ENCODE assay signal across 14 cellular contexts in genomic region chr17:29643817-29644160, GRCh38. TPM values are rescaled to one million over a fixed set of nuclear protein-coding genes. Genes with fewer than 3 reads are reported as not detected.
DNase-seq lines count a peak whose midpoint lies in the region; TF ChIP-seq lines count a peak whose summit lies in the region.
"Had no signal": no experiment of that assay in that cellular context is flagged by ENCODE, and none has a peak within 500 bp of the region (broad histone marks: within the 10 kb centered on the region; RNA-seq: fewer than 3 reads in every experiment).

No MANE protein-coding gene starts in this region.

- H3K4me3 ChIP-seq in right atrium auricular region (no peak overlapping the region), ascending aorta (no peak overlapping the region), uterus (no peak overlapping the region)
- H3K4me3 ChIP-seq: SK-N-MC had no signal

- DNase-seq in right atrium auricular region (ENCODE audit: low spot score) (no peak), cardiac septum (ENCODE audit: low spot score) (no peak), ascending aorta (ENCODE audit: low spot score in 2 of 2) (no peak), mesothelial cell of epicardium (ENCODE audit: low spot score in 2 of 2, unreplicated experiment in 2 of 2) (no peak), uterus (no peak), HCEC 1CT (no peak), T-helper 1 cell (no peak), GDM1 (lab: John Stamatoyannopoulos, UW) (no peak)
- DNase-seq: activated naive CD4-positive, alpha-beta T cell treated with anti-CD3 and anti-CD28 coated beads for 36 hours; IMR-90; NCI-H1105; NCI-H2227 treated with DMSO at 0.1 percent for 48 hours; stimulated activated CD4-positive, alpha-beta T cell treated with anti-CD3 and anti-CD28 coated beads, Interleukin-2, amount 100 ng/mL, for 48 hours had no signal

- H3K36me3 ChIP-seq in right atrium auricular region, result peaks cover 14% of the 10 kb centered on the region
- H3K36me3 ChIP-seq in ascending aorta, result no peaks in the 10 kb centered on the region
- H3K36me3 ChIP-seq in uterus, result no peaks in the 10 kb centered on the region

- intact Hi-C loops in cardiac septum (cut with DNase I) (loop anchor here (2.0 kb wide), 2 partner anchors 21 to 117 kb away; partner anchors contain the start of gene CORO6), ascending aorta (cut with DNase I) (loop anchor here (2.0 to 10.0 kb wide), 3 partner anchors 53 to 451 kb away; partner anchors contain the start of gene SSH2), uterus (cut with DNase I; ENCODE audit: low total_unique reads) (no loop called here)

- no peaks in the 10 kb centered on the region for H3K9me3 Mint-ChIP-seq in mesothelial cell of epicardium
- H3K9me3 Mint-ChIP-seq: activated naive CD4-positive, alpha-beta T cell treated with anti-CD3 and anti-CD28 coated beads for 36 hours had no signal

- no peak for TF ChIP-seq POLR2A in uterus (IDR thresholded peaks at IDR 0.05)

- peaks cover 35% of the 10 kb centered on the region for H3K4me1 Mint-ChIP-seq in mesothelial cell of epicardium

- H3K27me3 Mint-ChIP-seq in mesothelial cell of epicardium (ENCODE audit: low read depth), result no peaks in the 10 kb centered on the region

- H3K4me1 ChIP-seq in right atrium auricular region (peaks cover 0 to 80% of the 10 kb centered on the region in 2 donors), ascending aorta (peaks cover 12 to 50% of the 10 kb centered on the region in 2 donors), uterus (peaks cover 6 to 18% of the 10 kb centered on the region in 2 donors)

- TF ChIP-seq CTCF in right atrium auricular region (IDR thresholded peaks at IDR 0.05) (no peak), ascending aorta (IDR thresholded peaks at IDR 0.05) (no peak), mesothelial cell of epicardium (IDR thresholded peaks at IDR 0.05; ENCODE audit: unreplicated experiment) (no peak), uterus (IDR thresholded peaks at IDR 0.05) (no peak)

- peak overlapping the region; percentile 39 for H3K27ac Mint-ChIP-seq in mesothelial cell of epicardium

- no peak overlapping the region for H3K4me3 Mint-ChIP-seq in mesothelial cell of epicardium
- H3K4me3 Mint-ChIP-seq: activated naive CD4-positive, alpha-beta T cell treated with anti-CD3 and anti-CD28 coated beads for 36 hours had no signal

- H3K27ac ChIP-seq in right atrium auricular region, result peak overlapping the region; percentile 77 to 86
- peak overlapping the region; percentile 69 to 84 for H3K27ac ChIP-seq in ascending aorta
- H3K27ac ChIP-seq in uterus, result peak overlapping the region; percentile 74 to 82

- H3K9me3 ChIP-seq in right atrium auricular region, result no peaks in the 10 kb centered on the region
- H3K9me3 ChIP-seq in ascending aorta, result no peaks in the 10 kb centered on the region
- H3K9me3 ChIP-seq in uterus, result no peaks in the 10 kb centered on the region

- H3K36me3 Mint-ChIP-seq in mesothelial cell of epicardium, result peaks cover 7% of the 10 kb centered on the region

- H3K27me3 ChIP-seq in right atrium auricular region (no peaks in the 10 kb centered on the region), ascending aorta (no peaks in the 10 kb centered on the region), uterus (no peaks in the 10 kb centered on the region)

RNA-seq across cellular contexts. Expression of gene CORO6, which starts 21.1 kb away (rescaled TPM):
- 10 to 100 TPM; 65.0 to 87.6 TPM for total RNA-seq in right atrium auricular region
- 128 TPM for total RNA-seq in cardiac septum
- 22.0 TPM for total RNA-seq in ascending aorta
- total RNA-seq in mesothelial cell of epicardium, result 3.4 to 3.8 TPM (median 3.4 TPM) in 3 replicates
- 1 to 10 TPM; 3.8 to 7.8 (median 5.1) TPM for total RNA-seq in uterus

RNA-seq across cellular contexts. Expression of gene ANKRD13B, which starts 50.9 kb away (rescaled TPM):
- total RNA-seq in right atrium auricular region, result 1 to 10 TPM; 6.6 to 8.3 TPM
- 8.1 TPM for total RNA-seq in cardiac septum
- total RNA-seq in ascending aorta, result 16.7 TPM
- 51.7 to 52.7 TPM (median 52.6 TPM) in 3 replicates for total RNA-seq in mesothelial cell of epicardium
- 10 to 100 TPM in 3 of 4 donors, 1 to 10 TPM in 1; 2.8 to 17.0 (median 12.7) TPM for total RNA-seq in uterus

RNA-seq across cellular contexts. Expression of gene GIT1, which starts 54.3 kb away (rescaled TPM):
- 10 to 100 TPM; 26.7 to 48.1 TPM for total RNA-seq in right atrium auricular region
- total RNA-seq in cardiac septum, result 36.2 TPM
- total RNA-seq in ascending aorta, result 142 TPM
- total RNA-seq in mesothelial cell of epicardium, result 99.0 to 110 TPM (median 108 TPM) in 3 replicates
- total RNA-seq in uterus, result 10 to 100 TPM; 13.1 to 75.0 (median 22.9) TPM
